ENCODE assay signal across 29 cellular contexts in genomic region chr5:14486486-14486885, GRCh38.
"Had no signal": no experiment of that assay in that cellular context is flagged by ENCODE, and none has a peak within 500 bp of the region (broad histone marks: within the 10 kb centered on the region; RNA-seq: fewer than 3 reads in every experiment).

No MANE protein-coding gene starts in this region.

- H3K4me3 Mint-ChIP-seq: activated CD4-positive, alpha-beta T cell treated with anti-CD3 and anti-CD28 coated beads, Interleukin-2, amount 10 ng/mL, durations not matched to agents 24 days and 14 days; activated CD8-positive, alpha-beta T cell treated with anti-CD3 and anti-CD28 coated beads for 36 hours; activated naive CD4-positive, alpha-beta T cell treated with anti-CD3 and anti-CD28 coated beads for 36 hours; activated T-cell treated with anti-CD3 and anti-CD28 coated beads, Interleukin-2, amount 50 U/mL, for 24 hours had no signal

- ATAC-seq: activated CD8-positive, alpha-beta T cell treated with anti-CD3 and anti-CD28 coated beads for 36 hours; activated naive CD4-positive, alpha-beta T cell treated with anti-CD3 and anti-CD28 coated beads, Interleukin-2, amount 50 U/mL, for 72 hours; body of pancreas; Panc1 had no signal

- H3K9me3 ChIP-seq: adrenal gland, body of pancreas, breast epithelium, SJSA1 had no signal

- H3K9me3 Mint-ChIP-seq: activated CD4-positive, alpha-beta T cell treated with anti-CD3 and anti-CD28 coated beads, Interleukin-2, amount 10 ng/mL, durations not matched to agents 24 days and 14 days; activated CD8-positive, alpha-beta T cell treated with anti-CD3 and anti-CD28 coated beads for 36 hours; activated naive CD4-positive, alpha-beta T cell treated with anti-CD3 and anti-CD28 coated beads for 36 hours; activated T-cell treated with anti-CD3 and anti-CD28 coated beads, Interleukin-2, amount 50 U/mL, for 24 hours had no signal

- H3K27me3 ChIP-seq: adrenal gland, body of pancreas, breast epithelium, SJSA1 had no signal

- H3K4me3 ChIP-seq: adrenal gland, body of pancreas, breast epithelium, SJSA1 had no signal

- H3K27me3 Mint-ChIP-seq: activated CD4-positive, alpha-beta T cell treated with anti-CD3 and anti-CD28 coated beads, Interleukin-2, amount 10 ng/mL, durations not matched to agents 24 days and 14 days; activated CD8-positive, alpha-beta T cell treated with anti-CD3 and anti-CD28 coated beads for 36 hours; activated T-cell treated with anti-CD3 and anti-CD28 coated beads, Interleukin-2, amount 50 U/mL, for 24 hours had no signal

- H3K27ac ChIP-seq: adrenal gland, body of pancreas, breast epithelium, SJSA1, WERI-Rb-1 had no signal

- H3K4me1 ChIP-seq: body of pancreas, breast epithelium had no signal

- H3K27ac Mint-ChIP-seq: activated CD8-positive, alpha-beta T cell treated with anti-CD3 and anti-CD28 coated beads for 36 hours; activated naive CD4-positive, alpha-beta T cell treated with anti-CD3 and anti-CD28 coated beads for 36 hours; activated naive CD4-positive, alpha-beta T cell treated with anti-CD3 and anti-CD28 coated beads, Interleukin-2, amount 50 U/mL, for 72 hours; activated T-cell treated with anti-CD3 and anti-CD28 coated beads, Interleukin-2, amount 50 U/mL, for 24 hours had no signal

- DNase-seq: activated CD4-positive, alpha-beta T cell treated with anti-CD3 and anti-CD28 coated beads for 1 hour; activated CD4-positive, alpha-beta T cell treated with anti-CD3 and anti-CD28 coated beads, Interleukin-2, amount 10 ng/mL, durations not matched to agents 24 days and 14 days; activated CD4-positive, alpha-beta T cell treated with anti-CD3 and anti-CD28 coated beads, Interleukin-2, amount 50 U/mL, for 4 hours; activated CD4-positive, CD25-positive, alpha-beta regulatory T cell; activated CD8-positive, alpha-beta T cell treated with anti-CD3 and anti-CD28 coated beads for 36 hours; activated gamma-delta T cell treated with Interleukin-2 at 50 U/mL for 16 hours; activated naive CD4-positive, alpha-beta T cell treated with anti-CD3 and anti-CD28 coated beads for 36 hours; activated T-cell treated with anti-CD3 and anti-CD28 coated beads, Interleukin-2, amount 50 U/mL, for 24 hours; body of pancreas; MM.1S; MV-4-11; NCI-H1092; NCI-H1436 treated with DMSO at 0.1 percent for 48 hours; NCI-H1694 treated with DMSO at 0.1 percent for 48 hours; NCI-H2029; NCI-H345; NCI-H524 treated with DMSO at 0.1 percent for 48 hours; RPMI8226; SHP77 treated with DMSO at 0.1 percent for 48 hours; SW 1271; T-helper 1 cell; T-helper 2 cell; T-helper 9 cell; WERI-Rb-1 had no signal
